Comparison of ENCODE assay signal across 28 cellular contexts in genomic region chr12:76402259-76402658, GRCh38.
"Had no signal": no experiment of that assay in that cellular context is flagged by ENCODE, and none has a peak within 500 bp of the region (broad histone marks: within the 10 kb centered on the region; RNA-seq: fewer than 3 reads in every experiment).

No MANE protein-coding gene starts in this region.

- H3K27ac Mint-ChIP-seq: activated CD4-positive, alpha-beta T cell treated with anti-CD3 and anti-CD28 coated beads for 36 hours; activated naive CD4-positive, alpha-beta T cell treated with anti-CD3 and anti-CD28 coated beads for 36 hours; activated naive CD8-positive, alpha-beta T cell treated with anti-CD3 and anti-CD28 coated beads for 36 hours; activated T-helper 1 cell treated with anti-CD3 and anti-CD28 coated beads, Interleukin-12 subunit alpha, Interleukin-12 subunit beta, Interleukin-2, Interleukin-4 antibody, amounts not matched to agents 30 ng/mL and 10 ng/mL and 1 ng/mL, durations not matched to agents 14 hours and 24 hours and 36 hours; brain; dendritic cell treated with granulocyte-macrophage colony-stimulating factor and Interleukin-4, amounts not matched to agents 40 ng/mL and 50 ng/mL, for 4 days; endodermal cell; immature natural killer cell; mesothelial cell of epicardium; naive thymus-derived CD8-positive, alpha-beta T cell; neural progenitor cell; stimulated activated naive B cell treated with anti-CD40 and anti-IgM and Interleukin-4, amounts not matched to agents 10 μg/mL and 1 μg/mL and 100 μg/mL, for 72 hours had no signal

- DNase-seq: activated CD4-positive, alpha-beta T cell treated with anti-CD3 and anti-CD28 coated beads for 36 hours; activated CD4-positive, alpha-beta T cell treated with anti-CD3 and anti-CD28 coated beads, Interleukin-2, amount 50 U/mL, for 48 hours; activated CD4-positive, CD25-positive, alpha-beta regulatory T cell; activated CD8-positive, alpha-beta memory T cell treated with anti-CD3 and anti-CD28 coated beads, Interleukin-2, amount 50 U/mL, for 4 hours; activated effector memory CD4-positive, alpha-beta T cell treated with anti-CD3 and anti-CD28 coated beads, Interleukin-2, amount 50 U/mL, for 16 hours; activated naive CD4-positive, alpha-beta T cell treated with anti-CD3 and anti-CD28 coated beads for 36 hours; activated naive CD8-positive, alpha-beta T cell treated with anti-CD3 and anti-CD28 coated beads for 36 hours; activated T-cell treated with anti-CD3 and anti-CD28 coated beads, Interleukin-2, amount 50 U/mL, for 1 hour; adrenal gland; caudate nucleus; endodermal cell; foreskin keratinocyte; heart left ventricle; hypothalamus; immature natural killer cell; naive thymus-derived CD8-positive, alpha-beta T cell; occipital lobe; stimulated activated CD4-positive, alpha-beta T cell treated with anti-CD3 and anti-CD28 coated beads, Interleukin-15, amount 100 ng/mL, for 24 hours; stimulated activated CD4-positive, alpha-beta T cell treated with anti-CD3 and anti-CD28 coated beads, Interleukin-2, amount 100 ng/mL, for 24 hours; stimulated activated naive B cell treated with anti-CD40 and anti-IgM and Interleukin-4, amounts not matched to agents 10 μg/mL and 1 μg/mL and 100 μg/mL, for 72 hours; T-helper 9 cell; tibial artery; upper lobe of right lung had no signal

- H3K4me3 Mint-ChIP-seq: activated CD4-positive, alpha-beta T cell treated with anti-CD3 and anti-CD28 coated beads for 36 hours; activated naive CD4-positive, alpha-beta T cell treated with anti-CD3 and anti-CD28 coated beads for 36 hours; activated naive CD8-positive, alpha-beta T cell treated with anti-CD3 and anti-CD28 coated beads for 36 hours; activated T-helper 1 cell treated with anti-CD3 and anti-CD28 coated beads, Interleukin-12 subunit alpha, Interleukin-12 subunit beta, Interleukin-2, Interleukin-4 antibody, amounts not matched to agents 30 ng/mL and 10 ng/mL and 1 ng/mL, durations not matched to agents 14 hours and 24 hours and 36 hours; brain; dendritic cell treated with granulocyte-macrophage colony-stimulating factor and Interleukin-4, amounts not matched to agents 40 ng/mL and 50 ng/mL, for 4 days; endodermal cell; immature natural killer cell; mesothelial cell of epicardium; naive thymus-derived CD8-positive, alpha-beta T cell; neural progenitor cell; stimulated activated naive B cell treated with anti-CD40 and anti-IgM and Interleukin-4, amounts not matched to agents 10 μg/mL and 1 μg/mL and 100 μg/mL, for 72 hours had no signal

- H3K9me3 Mint-ChIP-seq: activated naive CD4-positive, alpha-beta T cell treated with anti-CD3 and anti-CD28 coated beads for 36 hours; activated naive CD8-positive, alpha-beta T cell treated with anti-CD3 and anti-CD28 coated beads for 36 hours; activated T-helper 1 cell treated with anti-CD3 and anti-CD28 coated beads, Interleukin-12 subunit alpha, Interleukin-12 subunit beta, Interleukin-2, Interleukin-4 antibody, amounts not matched to agents 30 ng/mL and 10 ng/mL and 1 ng/mL, durations not matched to agents 14 hours and 24 hours and 36 hours; brain; dendritic cell treated with granulocyte-macrophage colony-stimulating factor and Interleukin-4, amounts not matched to agents 40 ng/mL and 50 ng/mL, for 4 days; endodermal cell; immature natural killer cell; mesothelial cell of epicardium; naive thymus-derived CD8-positive, alpha-beta T cell; neural progenitor cell; stimulated activated naive B cell treated with anti-CD40 and anti-IgM and Interleukin-4, amounts not matched to agents 10 μg/mL and 1 μg/mL and 100 μg/mL, for 72 hours had no signal

- ATAC-seq: activated CD4-positive, alpha-beta T cell treated with anti-CD3 and anti-CD28 coated beads for 36 hours; foreskin keratinocyte; heart left ventricle; naive thymus-derived CD8-positive, alpha-beta T cell; stimulated activated naive B cell treated with anti-CD40 and anti-IgM and Interleukin-4, amounts not matched to agents 10 μg/mL and 1 μg/mL and 100 μg/mL, for 72 hours; upper lobe of right lung had no signal

- H3K4me1 Mint-ChIP-seq: activated CD4-positive, alpha-beta T cell treated with anti-CD3 and anti-CD28 coated beads for 36 hours; brain; endodermal cell; mesothelial cell of epicardium; neural progenitor cell; stimulated activated naive B cell treated with anti-CD40 and anti-IgM and Interleukin-4, amounts not matched to agents 10 μg/mL and 1 μg/mL and 100 μg/mL, for 72 hours had no signal

- H3K27me3 Mint-ChIP-seq: activated CD4-positive, alpha-beta T cell treated with anti-CD3 and anti-CD28 coated beads for 36 hours; activated naive CD8-positive, alpha-beta T cell treated with anti-CD3 and anti-CD28 coated beads for 36 hours; brain; dendritic cell treated with granulocyte-macrophage colony-stimulating factor and Interleukin-4, amounts not matched to agents 40 ng/mL and 50 ng/mL, for 4 days; naive thymus-derived CD8-positive, alpha-beta T cell; stimulated activated naive B cell treated with anti-CD40 and anti-IgM and Interleukin-4, amounts not matched to agents 10 μg/mL and 1 μg/mL and 100 μg/mL, for 72 hours had no signal
